In genomic region chr22:38843716-38844660, GRCh38 we compare ENCODE assay signal across 1 cellular context.
TF ChIP-seq lines count a peak whose summit lies in the region.

TSS of gene NPTXR (minus strand) at chr22:38844028.

TF ChIP-seq in H1, 55 proteins besides CTCF, POLR2A, EP300 and RAD21 (continued from another document):
- TF ChIP-seq, protein P1, sequence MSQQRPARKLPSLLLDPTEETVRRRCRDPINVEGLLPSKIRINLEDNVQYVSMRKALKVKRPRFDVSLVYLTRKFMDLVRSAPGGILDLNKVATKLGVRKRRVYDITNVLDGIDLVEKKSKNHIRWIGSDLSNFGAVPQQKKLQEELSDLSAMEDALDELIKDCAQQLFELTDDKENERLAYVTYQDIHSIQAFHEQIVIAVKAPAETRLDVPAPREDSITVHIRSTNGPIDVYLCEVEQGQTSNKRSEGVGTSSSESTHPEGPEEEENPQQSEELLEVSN (IDR thresholded peaks at IDR 0.05): no peak
- TF ChIP-seq KDM5A (IDR thresholded peaks at IDR 0.05; ENCODE audit: low read length) (no peak), YY1 (IDR thresholded peaks at IDR 0.05; ENCODE audit: low read depth, low read length) (no peak), RBBP5 (IDR thresholded peaks at IDR 0.05; ENCODE audit: borderline replicate concordance, low read depth, low read length) (0 out of 2 replicates have a peak, but pooled peaks have one; percentile 31), CEBPB (IDR thresholded peaks at IDR 0.05; ENCODE audit: low read depth, low read length) (no peak), EZH2 (IDR thresholded peaks at IDR 0.05; ENCODE audit: low read depth, low read length, severe bottlenecking) (no peak), CREB1 (IDR thresholded peaks at IDR 0.05) (peak; percentile 53), CHD7 (IDR thresholded peaks at IDR 0.05; ENCODE audit: insufficient replicate concordance, low read length) (no peak), SIX5 (IDR thresholded peaks at IDR 0.05; ENCODE audit: low read depth, low read length) (no peak), NANOG (IDR thresholded peaks at IDR 0.05; ENCODE audit: insufficient read depth, low read depth, low read length, poor library complexity, severe bottlenecking) (no peak), SIRT6 (IDR thresholded peaks at IDR 0.05; ENCODE audit: low read length) (no peak), BCL11A (IDR thresholded peaks at IDR 0.05; ENCODE audit: low read depth in 2 of 2, low read length in 2 of 2) (no peak), KDM1A (IDR thresholded peaks at IDR 0.05; ENCODE audit: borderline replicate concordance, low read length) (no peak), JUN (IDR thresholded peaks at IDR 0.05; ENCODE audit: low read depth, low read length) (no peak), CBX5 (IDR thresholded peaks at IDR 0.05; ENCODE audit: low read depth, low read length) (no peak), PHF8 (conservative IDR thresholded peaks at IDR 0.05; ENCODE audit: low read depth, low read length) (no peak), SP2 (IDR thresholded peaks at IDR 0.05; ENCODE audit: low read length) (no peak), JUND (IDR thresholded peaks at IDR 0.05; ENCODE audit: low read length) (no peak), TBP (IDR thresholded peaks at IDR 0.05; ENCODE audit: low read depth, low read length) (peak; percentile 28; the same call in 1 of the 2 replicates)
TF ChIP-seq in H1: peak in this region for 6.
